ENCODE assay signal across 18 cellular contexts in genomic region chr6:454148-454991, GRCh38.
DNase-seq lines count a peak whose midpoint lies in the region; ATAC-seq and TF ChIP-seq lines count a peak whose summit lies in the region.
"Had no signal": no experiment of that assay in that cellular context is flagged by ENCODE, and none has a peak within 500 bp of the region (broad histone marks: within the 10 kb centered on the region; RNA-seq: fewer than 3 reads in every experiment).

No MANE protein-coding gene starts in this region.

- no peak overlapping the region for H3K18ac ChIP-seq in mesenchymal stem cell (ENCODE audit: low read depth in 1 of 2, low read length in 2 of 2)

- no peaks in the 10 kb centered on the region for H3K9me3 Mint-ChIP-seq in activated T-cell treated with anti-CD3 and anti-CD28 coated beads, Interleukin-2, amount 50 U/mL, for 24 hours
- peaks cover 9% of the 10 kb centered on the region for H3K9me3 Mint-ChIP-seq in activated naive CD8-positive, alpha-beta T cell treated with anti-CD3 and anti-CD28 coated beads, Interleukin-2, amount 10 ng/mL, durations not matched to agents 7 days and 5 days

- no peaks in the 10 kb centered on the region for H3K79me1 ChIP-seq in mesenchymal stem cell (replicated peaks; ENCODE audit: low read length, poor library complexity, severe bottlenecking)

- no peak overlapping the region for H2AFZ ChIP-seq in PC-3 (ENCODE audit: low read length)
- H2AFZ ChIP-seq in mesenchymal stem cell (ENCODE audit: low read depth, low read length), result no peak overlapping the region

- H3K9me3 ChIP-seq in PC-3 (ENCODE audit: low read length) (no peaks in the 10 kb centered on the region), mesenchymal stem cell (ENCODE audit: control insufficient read depth, low read length) (no peaks in the 10 kb centered on the region)
- H3K9me3 ChIP-seq: MG63, Peyer's patch had no signal

- H3K4ac ChIP-seq in mesenchymal stem cell (ENCODE audit: low read depth in 1 of 2, low read length in 2 of 2), result no peak overlapping the region

- no peaks in the 10 kb centered on the region for H3F3A ChIP-seq in PC-3 (ENCODE audit: low read length, unreplicated experiment)

- no peak overlapping the region for H3K23ac ChIP-seq in mesenchymal stem cell (ENCODE audit: low read length in 2 of 2)

- no peak overlapping the region for H3K9ac ChIP-seq in PC-3 (ENCODE audit: low read length)
- H3K9ac ChIP-seq in mesenchymal stem cell (ENCODE audit: low read length), result peak overlapping the region; percentile 79

- intact Hi-C loops in PC-3 (cut with micrococcal nuclease), result no loop called here

- H3K4me1 ChIP-seq in PC-3 (ENCODE audit: insufficient read depth, low read length) (peaks cover 6% of the 10 kb centered on the region; the same call in 1 of the 2 replicates), mesenchymal stem cell (ENCODE audit: control insufficient read depth, insufficient read depth, low read depth, low read length) (peaks cover 2% of the 10 kb centered on the region)
- H3K4me1 ChIP-seq: Peyer's patch had no signal

- no peaks in the 10 kb centered on the region for H4K20me1 ChIP-seq in PC-3 (ENCODE audit: low read length)

- TF ChIP-seq CTCF in PC-3 (conservative IDR thresholded peaks at IDR 0.05; ENCODE audit: low read depth, low read length) (no peak), GM10266 (IDR thresholded peaks at IDR 0.05; ENCODE audit: control insufficient read depth, insufficient read depth, low read depth, missing control alignments) (no peak)

- H3K27ac ChIP-seq in PC-3 (ENCODE audit: low read length), result no peak overlapping the region
- H3K27ac ChIP-seq in mesenchymal stem cell (ENCODE audit: low read length, poor library complexity, severe bottlenecking), result no peak overlapping the region
- H3K27ac ChIP-seq: Peyer's patch had no signal

- H4K8ac ChIP-seq in mesenchymal stem cell (ENCODE audit: low read length), result no peak overlapping the region

- no peak overlapping the region for H2BK5ac ChIP-seq in mesenchymal stem cell (ENCODE audit: low read depth, low read length, poor library complexity, severe bottlenecking)

- H3K27me3 ChIP-seq in PC-3 (ENCODE audit: low read length), result 0 out of 2 replicates have a peak, but pooled peaks cover 5% of the 10 kb centered on the region
- peaks cover 0 to 6% of the 10 kb centered on the region in 2 experiments for H3K27me3 ChIP-seq in mesenchymal stem cell (ENCODE audit: control insufficient read depth in 1 of 2, insufficient read depth in 1 of 2, low read length in 2 of 2)
- H3K27me3 ChIP-seq: MG63, Peyer's patch had no signal

- H2AK5ac ChIP-seq in mesenchymal stem cell (ENCODE audit: low read length, severe bottlenecking), result no peak overlapping the region

- H2BK12ac ChIP-seq in mesenchymal stem cell (ENCODE audit: low read length in 2 of 2), result no peak overlapping the region

- no peak overlapping the region for H3K14ac ChIP-seq in mesenchymal stem cell (ENCODE audit: low read length in 2 of 2)

- no peaks in the 10 kb centered on the region for H3K36me3 ChIP-seq in PC-3 (ENCODE audit: low read depth, low read length)
- no peaks in the 10 kb centered on the region for H3K36me3 ChIP-seq in mesenchymal stem cell (ENCODE audit: control insufficient read depth in 1 of 2, insufficient read depth in 2 of 2, low read depth in 1 of 2, low read length in 2 of 2)
- H3K36me3 ChIP-seq: MG63, Peyer's patch had no signal

- no peak overlapping the region for H4K91ac ChIP-seq in mesenchymal stem cell (ENCODE audit: low read length)

- peak overlapping the region; percentile 64 for H3K27ac Mint-ChIP-seq in activated T-cell treated with anti-CD3 and anti-CD28 coated beads, Interleukin-2, amount 50 U/mL, for 24 hours
- peak overlapping the region; percentile 83 for H3K27ac Mint-ChIP-seq in activated naive CD8-positive, alpha-beta T cell treated with anti-CD3 and anti-CD28 coated beads, Interleukin-2, amount 10 ng/mL, durations not matched to agents 7 days and 5 days
- H3K27ac Mint-ChIP-seq: CD14-positive monocyte, H9 had no signal

- H3K4me1 Mint-ChIP-seq in activated T-cell treated with anti-CD3 and anti-CD28 coated beads, Interleukin-2, amount 50 U/mL, for 24 hours (ENCODE audit: low read depth), result peaks cover 35% of the 10 kb centered on the region
- H3K4me1 Mint-ChIP-seq in activated naive CD8-positive, alpha-beta T cell treated with anti-CD3 and anti-CD28 coated beads, Interleukin-2, amount 10 ng/mL, durations not matched to agents 7 days and 5 days, result peaks cover 15% of the 10 kb centered on the region
- H3K4me1 Mint-ChIP-seq: CD14-positive monocyte had no signal

- H3K36me3 Mint-ChIP-seq in activated T-cell treated with anti-CD3 and anti-CD28 coated beads, Interleukin-2, amount 50 U/mL, for 24 hours (ENCODE audit: low read depth), result no peaks in the 10 kb centered on the region
- H3K36me3 Mint-ChIP-seq in activated naive CD8-positive, alpha-beta T cell treated with anti-CD3 and anti-CD28 coated beads, Interleukin-2, amount 10 ng/mL, durations not matched to agents 7 days and 5 days, result peaks cover 14% of the 10 kb centered on the region
- H3K36me3 Mint-ChIP-seq: CD14-positive monocyte had no signal

- H3K27me3 Mint-ChIP-seq in activated T-cell treated with anti-CD3 and anti-CD28 coated beads, Interleukin-2, amount 50 U/mL, for 24 hours, result no peaks in the 10 kb centered on the region
- no peaks in the 10 kb centered on the region for H3K27me3 Mint-ChIP-seq in activated naive CD8-positive, alpha-beta T cell treated with anti-CD3 and anti-CD28 coated beads, Interleukin-2, amount 10 ng/mL, durations not matched to agents 7 days and 5 days

- CTCF ChIA-PET in PC-3 (lab: Charles Lee), result no interaction called here

- no peaks in the 10 kb centered on the region for H3K9me2 ChIP-seq in PC-3 (replicated peaks; ENCODE audit: low read length)

- DNase-seq in activated T-cell treated with anti-CD3 and anti-CD28 coated beads, Interleukin-2, amount 50 U/mL, for 24 hours, result no peak
- DNase-seq in activated T-cell treated with anti-CD3 and anti-CD28 coated beads for 4 hours (no peak), PC-3 (no peak), mesenchymal stem cell (no peak), cerebellar cortex (ENCODE audit: low spot score) (no peak), GM10266 (ENCODE audit: extremely low spot score) (no peak)
- no peak for DNase-seq in activated naive CD8-positive, alpha-beta T cell treated with anti-CD3 and anti-CD28 coated beads, Interleukin-2, amount 10 ng/mL, durations not matched to agents 7 days and 5 days
- DNase-seq in NK-92 treated with Interleukin-12 subunit alpha and Interleukin-12 subunit beta, amount 100 ng/mL, for 24 hours (lab: John Stamatoyannopoulos, UW), result no peak
- DNase-seq: COR-L47, DMS153, H9, NCI-H1092 treated with DMSO at 0.1 percent for 48 hours, NCI-H1694 treated with DMSO at 0.1 percent for 48 hours, NCI-H446 treated with DMSO at 0.1 percent for 48 hours, NCI-H774 had no signal

- H3K4me3 ChIP-seq in PC-3 (ENCODE audit: low read length) (no peak overlapping the region), mesenchymal stem cell (ENCODE audit: insufficient read depth in 1 of 2, low read depth in 1 of 2, low read length in 2 of 2) (peak overlapping the region in 1 of 2 experiments; percentile 80)
- H3K4me3 ChIP-seq: MG63, Peyer's patch had no signal

- ATAC-seq in PC-3, result no peak
- no peak for ATAC-seq in activated naive CD8-positive, alpha-beta T cell treated with anti-CD3 and anti-CD28 coated beads, Interleukin-2, amount 10 ng/mL, durations not matched to agents 7 days and 5 days (ENCODE audit: low read depth)

- H2BK120ac ChIP-seq in mesenchymal stem cell (ENCODE audit: low read depth, low read length), result no peak overlapping the region

- H2BK15ac ChIP-seq in mesenchymal stem cell (ENCODE audit: low read depth, poor library complexity, severe bottlenecking), result no peak overlapping the region

- no peak overlapping the region for H3K4me3 Mint-ChIP-seq in activated T-cell treated with anti-CD3 and anti-CD28 coated beads, Interleukin-2, amount 50 U/mL, for 24 hours
- H3K4me3 Mint-ChIP-seq in activated naive CD8-positive, alpha-beta T cell treated with anti-CD3 and anti-CD28 coated beads, Interleukin-2, amount 10 ng/mL, durations not matched to agents 7 days and 5 days, result peak overlapping the region; percentile 78
- H3K4me3 Mint-ChIP-seq: CD14-positive monocyte, H9 had no signal

- H3K4me2 ChIP-seq in PC-3 (ENCODE audit: low read length) (0 out of 2 replicates have a peak overlapping the region, but pooled peaks have one; percentile 4), mesenchymal stem cell (ENCODE audit: low read length, poor library complexity, severe bottlenecking) (no peak overlapping the region)

- no peaks in the 10 kb centered on the region for H3K79me2 ChIP-seq in PC-3 (ENCODE audit: low read length)

- POLR2A ChIA-PET in PC-3 (lab: Charles Lee; ENCODE audit: unreplicated experiment), result no interaction called here
- POLR2A ChIA-PET in activated naive CD8-positive, alpha-beta T cell treated with anti-CD3 and anti-CD28 coated beads, Interleukin-2, amount 10 ng/mL, durations not matched to agents 7 days and 5 days (lab: Charles Lee), result interaction anchor here (1.0 to 1.4 kb wide), 7 partner anchors 8 to 35 kb away, joined by 3 to 6 read pairs (median 4); no protein-coding TSS in a partner anchor

- no TSS peak for BruUV-seq in PC-3 (replicated peaks; lab: Mats Ljungman, UMichigan)

- 96% methylated on average over 1 of the region's 5 CpGs for WGBS in mesenchymal stem cell
